Comparison of ENCODE assay signal across 11 cellular contexts in the genomic region with DNA sequence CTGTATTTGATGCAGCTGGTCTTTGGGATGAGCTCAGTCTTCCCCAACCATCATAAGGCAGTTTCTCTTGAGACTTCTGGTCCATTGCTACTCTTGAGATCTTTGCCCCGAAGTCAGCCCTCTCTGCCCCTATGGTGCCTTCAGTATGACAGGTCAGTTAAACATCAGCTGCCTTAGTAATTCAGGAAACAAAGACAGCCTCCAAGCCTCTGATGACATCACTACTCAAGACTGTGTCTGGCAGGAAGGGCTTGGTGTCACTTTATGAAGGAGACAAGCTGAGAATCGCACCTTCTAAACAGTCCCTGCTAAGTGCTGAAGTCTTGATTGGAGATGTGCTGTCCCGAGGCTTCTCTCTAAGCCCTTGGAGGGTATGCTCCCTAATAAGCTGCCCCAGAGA.
DNase-seq lines count a peak whose midpoint lies in the region; ATAC-seq and TF ChIP-seq lines count a peak whose summit lies in the region.
"Had no signal": no experiment of that assay in that cellular context is flagged by ENCODE, and none has a peak within 500 bp of the region (broad histone marks: within the 10 kb centered on the region; RNA-seq: fewer than 3 reads in every experiment).

No MANE protein-coding gene starts in this region.

- intact Hi-C loops in sciatic nerve (cut with DNase I): no loop called here

- TF ChIP-seq CTCF in foreskin fibroblast (IDR thresholded peaks at IDR 0.05; ENCODE audit: low read depth, low read length): no peak

- ATAC-seq in sciatic nerve (peak; percentile 20), GM18519 (IDR thresholded peaks at IDR 0.05; ENCODE audit: low FRiP score, unreplicated experiment) (no peak)
- ATAC-seq: activated CD4-positive, CD25-positive, alpha-beta regulatory T cell treated with anti-CD3 and anti-CD28 coated beads, Interleukin-2, amount 50 U/mL, for 24 hours had no signal

- peak; percentile 74 for DNase-seq in SIG-M5 treated with dmso at 0.1 percent for 504 hours (lab: John Stamatoyannopoulos, UW; ENCODE audit: unreplicated experiment)
- DNase-seq in SIG-M5 (lab: John Stamatoyannopoulos, UW): no peak
- peak; percentile 34 for DNase-seq in T1000 (lab: John Stamatoyannopoulos, UW)
- DNase-seq in foreskin fibroblast: peak; percentile 71 to 83
- DNase-seq in sciatic nerve (ENCODE audit: low spot score): no peak
- DNase-seq in activated CD4-positive, alpha-beta T cell treated with anti-CD3 and anti-CD28 coated beads for 48 hours: no peak
- DNase-seq in activated T-cell treated with anti-CD3 and anti-CD28 coated beads, Interleukin-2, amount 50 U/mL, for 1 hour: no peak
- DNase-seq: activated naive CD4-positive, alpha-beta T cell treated with anti-CD3 and anti-CD28 coated beads, Interleukin-2, amount 10 ng/mL, durations not matched to agents 7 days and 5 days; NCI-H187 treated with DMSO at 0.1 percent for 48 hours had no signal

- no peak overlapping the region for H3K4me3 ChIP-seq in foreskin fibroblast (ENCODE audit: low read depth in 1 of 2, low read length in 2 of 2)

Comparison
In these comparisons a context has a peak if more than half of its experiments do, and no peak if none do; other contexts are left out.
1. DNase-seq: peak in SIG-M5 treated with dmso at 0.1 percent for 504 hours (single experiment), T1000 (single experiment) and foreskin fibroblast (2 of 2); none in SIG-M5 (single experiment), sciatic nerve (single experiment), activated CD4-positive, alpha-beta T cell treated with anti-CD3 and anti-CD28 coated beads for 48 hours (single experiment) and activated T-cell treated with anti-CD3 and anti-CD28 coated beads, Interleukin-2, amount 50 U/mL, for 1 hour (single experiment).